Comparison of ENCODE assay signal across 23 cellular contexts in genomic region chr14:95886366-95886765, GRCh38. TPM values are rescaled to one million over a fixed set of nuclear protein-coding genes. Genes with fewer than 3 reads are reported as not detected.
DNase-seq lines count a peak whose midpoint lies in the region; ATAC-seq lines count a peak whose summit lies in the region.
"Had no signal": no experiment of that assay in that cellular context is flagged by ENCODE, and none has a peak within 500 bp of the region (broad histone marks: within the 10 kb centered on the region; RNA-seq: fewer than 3 reads in every experiment).

No MANE protein-coding gene starts in this region.

- DNase-seq in G401 (ENCODE audit: low spot score) (peak; percentile 32), RPMI7951 (ENCODE audit: low read depth) (peak; percentile 9), cerebellar cortex (ENCODE audit: low spot score) (peak; percentile 24), pons (ENCODE audit: low spot score) (peak; percentile 40), RKO (ENCODE audit: low spot score) (no peak), SHP77 (lab: John Stamatoyannopoulos, UW) (no peak)
- no peak for DNase-seq in stimulated activated CD4-positive, alpha-beta T cell treated with anti-CD3 and anti-CD28 coated beads, Interleukin-2, amount 100 ng/mL, for 24 hours
- DNase-seq: activated CD4-positive, alpha-beta T cell treated with anti-CD3 and anti-CD28 coated beads, Interleukin-2, amount 10 ng/mL, durations not matched to agents 7 days and 5 days; activated naive CD8-positive, alpha-beta T cell treated with anti-CD3 and anti-CD28 coated beads, Interleukin-2, amount 50 U/mL, for 24 hours; activated T-cell treated with anti-CD3 and anti-CD28 coated beads, Interleukin-2, amount 50 U/mL, for 48 hours; brain microvascular endothelial cell; CD4-positive, alpha-beta T cell; mucosa of descending colon; NCI-H345; NCI-H774; spleen; stimulated activated CD4-positive, alpha-beta T cell treated with anti-CD3 and anti-CD28 coated beads, Interleukin-2, amount 100 ng/mL, for 48 hours had no signal

- in situ Hi-C loops in G401 (cut with HindIII; ENCODE audit: low sequenced_read_pairs): no loop called here

- ATAC-seq in activated CD4-positive, CD25-positive, alpha-beta regulatory T cell treated with anti-CD3 and anti-CD28 coated beads, Interleukin-2, amount 50 U/mL, for 24 hours: no peak
- ATAC-seq: activated naive CD8-positive, alpha-beta T cell treated with anti-CD3 and anti-CD28 coated beads, Interleukin-2, amount 50 U/mL, for 24 hours; mucosa of descending colon; natural killer cell treated with Interleukin-12 subunit alpha and Interleukin-12 subunit beta and Interleukin-15 and Interleukin-18, amount 100 ng/mL, for 72 hours had no signal

RNA-seq across cellular contexts. Expression of gene TUNAR, which starts 9.7 kb away (rescaled TPM):
- total RNA-seq in G401 (2014; rRNA removed; shearing (Covaris generic)): not detected in 2 replicates
- not detected in 2 replicates for total RNA-seq in RPMI7951 (2014; rRNA removed; shearing (Covaris generic))
- total RNA-seq: activated CD4-positive, alpha-beta T cell treated with anti-CD3 and anti-CD28 coated beads, Interleukin-2, amount 10 ng/mL, durations not matched to agents 7 days and 5 days; CD4-positive, alpha-beta T cell; mucosa of descending colon; natural killer cell treated with Interleukin-12 subunit alpha and Interleukin-12 subunit beta and Interleukin-15 and Interleukin-18, amount 100 ng/mL, for 72 hours; right atrium auricular region; subcutaneous adipose tissue; T-helper 2 cell treated with Interferon-gamma antibody and Interleukin-4, amounts not matched to agents 100 ng/mL and 5 ng/mL, for 36 hours; vagina had no signal

Comparison
In these comparisons a context has a peak if more than half of its experiments do, and no peak if none do; other contexts are left out.
1. DNase-seq: peak in G401 (single experiment), RPMI7951 (single experiment), cerebellar cortex (single experiment) and pons (single experiment); none in stimulated activated CD4-positive, alpha-beta T cell treated with anti-CD3 and anti-CD28 coated beads, Interleukin-2, amount 100 ng/mL, for 24 hours (0 of 2), RKO (single experiment) and SHP77 (0 of 2).